ENCODE assay signal across 15 cellular contexts in the genomic region with DNA sequence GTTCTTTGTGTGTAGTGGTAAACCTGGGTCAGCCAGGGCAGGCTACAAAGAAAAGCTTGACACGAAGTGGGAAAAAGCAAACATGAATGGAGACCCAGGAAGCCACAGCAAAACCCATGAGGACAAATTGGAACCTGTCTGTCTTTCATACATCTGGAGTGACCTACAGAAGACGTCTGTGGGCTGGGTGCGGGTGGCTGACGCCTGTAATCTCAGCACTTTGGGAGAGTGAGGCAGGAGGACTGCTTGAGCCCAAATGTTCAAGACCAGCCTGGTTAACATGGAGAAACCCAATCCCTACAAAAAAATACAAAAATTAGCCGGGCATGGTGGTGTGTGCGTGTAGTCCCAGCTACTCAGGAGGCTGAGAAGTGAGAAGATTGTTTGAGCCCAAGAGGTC. TPM values are rescaled to one million over a fixed set of nuclear protein-coding genes. Genes with fewer than 3 reads are reported as not detected.
DNase-seq lines count a peak whose midpoint lies in the region; ATAC-seq and TF ChIP-seq lines count a peak whose summit lies in the region.
"Had no signal": no experiment of that assay in that cellular context is flagged by ENCODE, and none has a peak within 500 bp of the region (broad histone marks: within the 10 kb centered on the region; RNA-seq: fewer than 3 reads in every experiment).

No MANE protein-coding gene starts in this region.

- H3K27me3 ChIP-seq in right atrium auricular region = no peaks in the 10 kb centered on the region
- no peaks in the 10 kb centered on the region for H3K27me3 ChIP-seq in heart left ventricle
- no peaks in the 10 kb centered on the region for H3K27me3 ChIP-seq in sigmoid colon
- H3K27me3 ChIP-seq: BLaER1 treated with 17β-estradiol and CSF1 and Interleukin-3, amounts not matched to agents 10 nM and 100 nM had no signal

- H3K27ac Mint-ChIP-seq in activated naive CD4-positive, alpha-beta T cell treated with anti-CD3 and anti-CD28 coated beads, Interleukin-2, amount 10 ng/mL, durations not matched to agents 7 days and 5 days = no peak overlapping the region
- H3K27ac Mint-ChIP-seq: B cell, GM23338 had no signal

- DNase-seq in right atrium auricular region (ENCODE audit: low spot score) (peak; percentile 34), heart left ventricle (no peak), sigmoid colon (peak; percentile 12), ureter (ENCODE audit: low spot score) (peak; percentile 26), NCI-H345 treated with DMSO at 0.1 percent for 48 hours (lab: John Stamatoyannopoulos, UW; ENCODE audit: unreplicated experiment) (no peak), DMS114 treated with DMSO at 0.1 percent for 48 hours (lab: John Stamatoyannopoulos, UW; ENCODE audit: unreplicated experiment) (no peak)
- no peak for DNase-seq in activated naive CD4-positive, alpha-beta T cell treated with anti-CD3 and anti-CD28 coated beads, Interleukin-2, amount 10 ng/mL, durations not matched to agents 7 days and 5 days
- DNase-seq: CD4-positive, CD25-positive, alpha-beta regulatory T cell; CD8-positive, alpha-beta memory T cell; COR-L47; DMS 273 treated with DMSO at 0.1 percent for 48 hours; HCEC 1CT had no signal

- TF ChIP-seq POLR2A in heart left ventricle (IDR thresholded peaks at IDR 0.05) (no peak), sigmoid colon (IDR thresholded peaks at IDR 0.05) (no peak)

- CTCF ChIA-PET in activated naive CD4-positive, alpha-beta T cell treated with anti-CD3 and anti-CD28 coated beads, Interleukin-2, amount 10 ng/mL, durations not matched to agents 7 days and 5 days (lab: Charles Lee) = interaction anchor here (1.1 kb wide), 1 partner anchor 22 kb away, joined by 3 read pairs; no protein-coding TSS in a partner anchor

- TF ChIP-seq CTCF in right atrium auricular region (IDR thresholded peaks at IDR 0.05) (no peak), heart left ventricle (IDR thresholded peaks at IDR 0.05) (no peak), sigmoid colon (IDR thresholded peaks at IDR 0.05) (no peak)

- no peak overlapping the region for H3K4me3 Mint-ChIP-seq in activated naive CD4-positive, alpha-beta T cell treated with anti-CD3 and anti-CD28 coated beads, Interleukin-2, amount 10 ng/mL, durations not matched to agents 7 days and 5 days
- H3K4me3 Mint-ChIP-seq: B cell; CD4-positive, CD25-positive, alpha-beta regulatory T cell; CD8-positive, alpha-beta memory T cell; GM23338 had no signal

- no peaks in the 10 kb centered on the region for H3K36me3 Mint-ChIP-seq in activated naive CD4-positive, alpha-beta T cell treated with anti-CD3 and anti-CD28 coated beads, Interleukin-2, amount 10 ng/mL, durations not matched to agents 7 days and 5 days
- H3K36me3 Mint-ChIP-seq: CD4-positive, CD25-positive, alpha-beta regulatory T cell had no signal

- H3K4me3 ChIP-seq in right atrium auricular region (no peak overlapping the region), heart left ventricle (no peak overlapping the region), sigmoid colon (no peak overlapping the region)
- H3K4me3 ChIP-seq: BLaER1 treated with 17β-estradiol and CSF1 and Interleukin-3, amounts not matched to agents 10 nM and 100 nM; GM23338 had no signal

- WGBS in heart left ventricle, 4 donors = 81 to 85% (median 84%) methylated on average over 6 of the region's 6 CpGs
- 79 to 88% methylated on average over 6 of the region's 6 CpGs for WGBS in sigmoid colon, 2 donors

- no peak for TF ChIP-seq EP300 in sigmoid colon (IDR thresholded peaks at IDR 0.05)

- intact Hi-C loops in heart left ventricle (cut with DNase I) (no loop called here), sigmoid colon (cut with DNase I) (no loop called here)

- H3K9me3 Mint-ChIP-seq in activated naive CD4-positive, alpha-beta T cell treated with anti-CD3 and anti-CD28 coated beads, Interleukin-2, amount 10 ng/mL, durations not matched to agents 7 days and 5 days = no peaks in the 10 kb centered on the region
- H3K9me3 Mint-ChIP-seq: GM23338 had no signal

- no peaks in the 10 kb centered on the region for H3K36me3 ChIP-seq in right atrium auricular region
- H3K36me3 ChIP-seq in heart left ventricle = no peaks in the 10 kb centered on the region
- H3K36me3 ChIP-seq in sigmoid colon = no peaks in the 10 kb centered on the region
- H3K36me3 ChIP-seq: BLaER1 treated with 17β-estradiol and CSF1 and Interleukin-3, amounts not matched to agents 10 nM and 100 nM had no signal

- no peaks in the 10 kb centered on the region for H3K4me1 ChIP-seq in right atrium auricular region
- H3K4me1 ChIP-seq in heart left ventricle = peaks cover 0 to 26% (median 0%) of the 10 kb centered on the region in 12 donors
- peaks cover 0 to 23% (median 13%) of the 10 kb centered on the region in 4 donors for H3K4me1 ChIP-seq in sigmoid colon

- H3K9me3 ChIP-seq in right atrium auricular region = no peaks in the 10 kb centered on the region
- H3K9me3 ChIP-seq in heart left ventricle = peaks cover 0 to 7% (median 0%) of the 10 kb centered on the region in 12 donors
- H3K9me3 ChIP-seq in sigmoid colon = no peaks in the 10 kb centered on the region

- no peaks in the 10 kb centered on the region for H3K4me1 Mint-ChIP-seq in activated naive CD4-positive, alpha-beta T cell treated with anti-CD3 and anti-CD28 coated beads, Interleukin-2, amount 10 ng/mL, durations not matched to agents 7 days and 5 days
- H3K4me1 Mint-ChIP-seq: CD8-positive, alpha-beta memory T cell; GM23338 had no signal

- no peak for ATAC-seq in heart left ventricle
- ATAC-seq: GM23338 had no signal

- H3K27me3 Mint-ChIP-seq in activated naive CD4-positive, alpha-beta T cell treated with anti-CD3 and anti-CD28 coated beads, Interleukin-2, amount 10 ng/mL, durations not matched to agents 7 days and 5 days = peaks cover 53% of the 10 kb centered on the region
- H3K27me3 Mint-ChIP-seq: B cell had no signal

- H3K27ac ChIP-seq in right atrium auricular region = no peak overlapping the region
- no peak overlapping the region for H3K27ac ChIP-seq in heart left ventricle
- H3K27ac ChIP-seq in sigmoid colon = peak overlapping the region in 1 of 4 donors; percentile 54
- H3K27ac ChIP-seq: BLaER1 treated with 17β-estradiol and CSF1 and Interleukin-3, amounts not matched to agents 10 nM and 100 nM had no signal

RNA-seq across cellular contexts. Expression of a gene that starts 13.1 kb away (rescaled TPM):
- 10 to 100 TPM in 1 of 2 donors, 1 to 10 TPM in 1; 5.7 to 10.3 TPM for total RNA-seq in right atrium auricular region
- 10 to 100 TPM in 1 of 9 donors, 1 to 10 TPM in 8; 2.0 to 23.1 (median 4.2) TPM for total RNA-seq in heart left ventricle
- polyA plus RNA-seq in heart left ventricle = 1 to 10 TPM in 1 of 2 donors, under 1 TPM in 1; 0.76 to 2.3 TPM
- total RNA-seq in sigmoid colon = 10 to 100 TPM; 14.6 to 37.4 (median 17.8) TPM
- 10 to 100 TPM in 1 of 3 donors, 1 to 10 TPM in 2; 3.6 to 19.9 (median 5.5) TPM for polyA plus RNA-seq in sigmoid colon
- total RNA-seq in ureter = 13.9 TPM

Comparison
In these comparisons a context has a peak if more than half of its experiments do, and no peak if none do; other contexts are left out.
1. DNase-seq: peak in right atrium auricular region (single experiment), sigmoid colon (single experiment) and ureter (single experiment); none in heart left ventricle (0 of 5), activated naive CD4-positive, alpha-beta T cell treated with anti-CD3 and anti-CD28 coated beads, Interleukin-2, amount 10 ng/mL, durations not matched to agents 7 days and 5 days (single experiment), NCI-H345 treated with DMSO at 0.1 percent for 48 hours (single experiment) and DMS114 treated with DMSO at 0.1 percent for 48 hours (single experiment).